Comparison of ENCODE assay signal across 23 cellular contexts in the genomic region with DNA sequence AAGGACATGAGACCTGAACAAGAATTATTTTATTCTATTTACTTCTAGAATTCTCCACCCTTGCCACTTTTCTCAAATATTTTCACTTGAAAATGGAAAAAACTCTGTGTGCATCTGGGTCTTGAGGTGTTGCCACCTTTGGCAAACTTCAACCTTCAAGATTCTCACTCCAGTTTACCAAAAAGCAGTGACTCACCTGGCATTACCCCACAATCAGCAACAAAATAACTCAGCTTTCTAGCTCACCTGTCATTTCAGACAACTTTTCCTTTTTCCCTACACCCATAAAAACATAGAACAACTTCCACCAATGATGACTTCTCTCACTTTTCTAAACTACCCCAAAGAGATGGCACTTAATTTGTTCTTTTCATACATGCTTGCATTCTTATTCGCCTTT.
DNase-seq lines count a peak whose midpoint lies in the region; FAIRE-seq and TF ChIP-seq lines count a peak whose summit lies in the region.
"Had no signal": no experiment of that assay in that cellular context is flagged by ENCODE, and none has a peak within 500 bp of the region (broad histone marks: within the 10 kb centered on the region; RNA-seq: fewer than 3 reads in every experiment).

No MANE protein-coding gene starts in this region.

- no peaks in the 10 kb centered on the region for H3K79me2 ChIP-seq in Karpas-422 (ENCODE audit: low read length)
- no peaks in the 10 kb centered on the region for H3K79me2 ChIP-seq in astrocyte (ENCODE audit: insufficient read depth, low read length)
- H3K79me2 ChIP-seq in keratinocyte (ENCODE audit: control insufficient read depth, insufficient read depth, low read length), result no peaks in the 10 kb centered on the region

- FAIRE-seq in astrocyte (lab: Jason Lieb, UNC) (peak; percentile 55), keratinocyte (lab: Jason Lieb, UNC) (no peak)
- FAIRE-seq: HepG2 had no signal

- no peaks in the 10 kb centered on the region for H3K9me1 ChIP-seq in keratinocyte (ENCODE audit: control insufficient read depth, extremely low read depth, insufficient read depth, low read length)

- no peaks in the 10 kb centered on the region for H3K27me3 Mint-ChIP-seq in astrocyte (ENCODE audit: low read depth, unreplicated experiment)
- H3K27me3 Mint-ChIP-seq: CD4-positive, alpha-beta T cell had no signal

- WGBS in thyroid gland, 2 donors, result 95 to 97% methylated on average over 1 of the region's 1 CpG
- 96 to 99% (median 98%) methylated on average over 1 of the region's 1 CpG for WGBS in stomach, 5 donors

- DNase-seq in Karpas-422 (peak; percentile 6), astrocyte (ENCODE audit: low read depth) (no peak), keratinocyte (ENCODE audit: low read depth, low spot score) (no peak), ureter (ENCODE audit: low spot score) (no peak), NCI-H2081 (lab: John Stamatoyannopoulos, UW) (no peak), thyroid gland (no peak), stomach (no peak)
- DNase-seq: ACHN; CD4-positive, alpha-beta T cell; COR-L47; DMS79; H7; KBM-7; NCI-H1092 treated with DMSO at 0.1 percent for 48 hours; NCI-H1436 treated with DMSO at 0.1 percent for 48 hours; NCI-H1930; NCI-H2227 treated with DMSO at 0.1 percent for 48 hours; NCI-H510A treated with DMSO at 0.1 percent for 48 hours; NCI-H774; NK-92 treated with Interleukin-12 subunit alpha and Interleukin-12 subunit beta, amount 100 ng/mL, for 24 hours; Peyer's patch had no signal

- H3K9me3 ChIP-seq in Karpas-422 (ENCODE audit: low read length) (no peaks in the 10 kb centered on the region), astrocyte (ENCODE audit: insufficient read depth, low read depth, low read length) (no peaks in the 10 kb centered on the region), keratinocyte (ENCODE audit: control insufficient read depth, low read depth, low read length) (no peaks in the 10 kb centered on the region), thyroid gland (no peaks in the 10 kb centered on the region), stomach (no peaks in the 10 kb centered on the region)
- H3K9me3 ChIP-seq: BLaER1, Peyer's patch had no signal

- no peaks in the 10 kb centered on the region for H3K9me3 Mint-ChIP-seq in astrocyte (ENCODE audit: unreplicated experiment)
- H3K9me3 Mint-ChIP-seq: CD4-positive, alpha-beta T cell had no signal

- no peak overlapping the region for H3K9ac ChIP-seq in Karpas-422 (ENCODE audit: low read length)
- H3K9ac ChIP-seq in astrocyte (ENCODE audit: low read length), result no peak overlapping the region
- no peak overlapping the region for H3K9ac ChIP-seq in keratinocyte (ENCODE audit: control insufficient read depth, extremely low read depth, insufficient read depth, low read length)
- H3K9ac ChIP-seq: BLaER1 had no signal

- H4K20me1 ChIP-seq in Karpas-422 (ENCODE audit: insufficient read depth, low read depth, low read length), result no peaks in the 10 kb centered on the region
- no peaks in the 10 kb centered on the region for H4K20me1 ChIP-seq in astrocyte (ENCODE audit: insufficient read depth, low read length)
- no peaks in the 10 kb centered on the region for H4K20me1 ChIP-seq in keratinocyte (ENCODE audit: control insufficient read depth, extremely low read depth, insufficient read depth, low read length)
- H4K20me1 ChIP-seq: BLaER1 had no signal

- H3K9me2 ChIP-seq in Karpas-422 (replicated peaks; ENCODE audit: insufficient read depth, low read length), result no peaks in the 10 kb centered on the region

- H3K36me3 Mint-ChIP-seq in astrocyte (ENCODE audit: low read depth, unreplicated experiment), result peaks cover 43% of the 10 kb centered on the region

- H3K4me1 ChIP-seq in Karpas-422 (ENCODE audit: low read length) (no peaks in the 10 kb centered on the region), astrocyte (ENCODE audit: insufficient read depth, low read length) (peaks cover 28% of the 10 kb centered on the region), keratinocyte (ENCODE audit: control insufficient read depth, extremely low read depth, insufficient read depth, low read length) (peaks cover 16% of the 10 kb centered on the region), thyroid gland (no peaks in the 10 kb centered on the region), stomach (peaks cover 0 to 4% (median 0%) of the 10 kb centered on the region in 4 donors)
- H3K4me1 ChIP-seq: Peyer's patch had no signal

- TF ChIP-seq CTCF in astrocyte (IDR thresholded peaks at IDR 0.05; ENCODE audit: insufficient read depth, low read depth, low read length), result no peak
- no peak for TF ChIP-seq CTCF in keratinocyte (optimal IDR thresholded peaks at IDR 0.05 in 1 of 3, IDR thresholded peaks at IDR 0.05 in 1 of 3, conservative IDR thresholded peaks at IDR 0.05 in 1 of 3; ENCODE audit: extremely low read depth in 1 of 3, insufficient read depth in 2 of 3, low read length in 3 of 3)
- no peak for TF ChIP-seq CTCF in thyroid gland (IDR thresholded peaks at IDR 0.05)
- no peak for TF ChIP-seq CTCF in stomach (IDR thresholded peaks at IDR 0.05)

- H3K4me1 Mint-ChIP-seq in astrocyte (ENCODE audit: low read depth, unreplicated experiment), result peaks cover 14% of the 10 kb centered on the region

- H2AFZ ChIP-seq in Karpas-422 (ENCODE audit: low read length) (no peak overlapping the region), astrocyte (ENCODE audit: low read depth, low read length) (no peak overlapping the region), keratinocyte (ENCODE audit: control insufficient read depth, low read length) (no peak overlapping the region)

- H3K36me3 ChIP-seq in Karpas-422 (ENCODE audit: insufficient read depth, low read length) (no peaks in the 10 kb centered on the region), astrocyte (ENCODE audit: insufficient read depth, low read length) (peaks cover 70% of the 10 kb centered on the region), keratinocyte (ENCODE audit: control insufficient read depth in 2 of 2, extremely low read depth in 1 of 2, insufficient read depth in 2 of 2, low read length in 2 of 2) (no peaks in the 10 kb centered on the region), thyroid gland (peaks cover 16 to 23% of the 10 kb centered on the region in 2 donors), stomach (peaks cover 3 to 79% (median 64%) of the 10 kb centered on the region in 4 donors)
- H3K36me3 ChIP-seq: BLaER1 had no signal

- H3K27me3 ChIP-seq in Karpas-422 (ENCODE audit: low read length) (no peaks in the 10 kb centered on the region), astrocyte (ENCODE audit: insufficient read depth, low read length) (no peaks in the 10 kb centered on the region), keratinocyte (ENCODE audit: control insufficient read depth, extremely low read depth, insufficient read depth, low read length) (no peaks in the 10 kb centered on the region), thyroid gland (no peaks in the 10 kb centered on the region), stomach (no peaks in the 10 kb centered on the region)
- H3K27me3 ChIP-seq: BLaER1, Peyer's patch had no signal

- H3K27ac ChIP-seq in Karpas-422 (ENCODE audit: low read length), result no peak overlapping the region
- H3K27ac ChIP-seq in astrocyte (ENCODE audit: low read depth, low read length), result peak overlapping the region; percentile 40
- H3K27ac ChIP-seq in keratinocyte (ENCODE audit: control insufficient read depth, insufficient read depth, low read length), result peak overlapping the region; percentile 55
- H3K27ac ChIP-seq in thyroid gland, result no peak overlapping the region
- H3K27ac ChIP-seq in stomach, result no peak overlapping the region
- H3K27ac ChIP-seq: BLaER1, Peyer's patch had no signal

- TF ChIP-seq POLR2A in thyroid gland (IDR thresholded peaks at IDR 0.05) (no peak), stomach (IDR thresholded peaks at IDR 0.05) (no peak)

- H3K4me2 ChIP-seq in Karpas-422 (ENCODE audit: low read depth, low read length, poor library complexity, severe bottlenecking), result no peak overlapping the region
- no peak overlapping the region for H3K4me2 ChIP-seq in astrocyte (ENCODE audit: low read length)
- H3K4me2 ChIP-seq in keratinocyte (ENCODE audit: control insufficient read depth, extremely low read depth, insufficient read depth, low read depth, low read length), result peak overlapping the region; percentile 66
- H3K4me2 ChIP-seq: BLaER1 had no signal

- dilution Hi-C loops in keratinocyte (cut with MboI; ENCODE audit: extremely low pct_ligation_motif_present, low sequenced_read_pairs), result no loop called here

- H3K27ac Mint-ChIP-seq in astrocyte (ENCODE audit: unreplicated experiment), result no peak overlapping the region
- H3K27ac Mint-ChIP-seq: CD4-positive, alpha-beta T cell had no signal

- intact Hi-C loops in thyroid gland (cut with DNase I), result no loop called here
- intact Hi-C loops in stomach (cut with DNase I; ENCODE audit: low total_unique reads), result no loop called here

- H3K4me3 ChIP-seq in Karpas-422 (ENCODE audit: low read length) (no peak overlapping the region), astrocyte (ENCODE audit: insufficient read depth, low read depth, low read length) (no peak overlapping the region), keratinocyte (ENCODE audit: control insufficient read depth in 2 of 3, extremely low read depth in 1 of 3, insufficient read depth in 2 of 3, low read depth in 1 of 3, low read length in 3 of 3) (no peak overlapping the region), thyroid gland (replicated peaks in 1 of 3) (no peak overlapping the region), stomach (no peak overlapping the region)
- H3K4me3 ChIP-seq: BLaER1, Peyer's patch had no signal

- no peak overlapping the region for H3K4me3 Mint-ChIP-seq in astrocyte (ENCODE audit: unreplicated experiment)
- H3K4me3 Mint-ChIP-seq: CD4-positive, alpha-beta T cell had no signal

- TF ChIP-seq EP300 in stomach (IDR thresholded peaks at IDR 0.05), result no peak

Comparison
In these comparisons a context has a peak if more than half of its experiments do, and no peak if none do; other contexts are left out.
1. H3K27ac ChIP-seq: peak in astrocyte (single experiment) and keratinocyte (single experiment); none in Karpas-422 (single experiment), thyroid gland (0 of 3) and stomach (0 of 5).